Comparison of ENCODE assay signal across 28 cellular contexts in the genomic region with DNA sequence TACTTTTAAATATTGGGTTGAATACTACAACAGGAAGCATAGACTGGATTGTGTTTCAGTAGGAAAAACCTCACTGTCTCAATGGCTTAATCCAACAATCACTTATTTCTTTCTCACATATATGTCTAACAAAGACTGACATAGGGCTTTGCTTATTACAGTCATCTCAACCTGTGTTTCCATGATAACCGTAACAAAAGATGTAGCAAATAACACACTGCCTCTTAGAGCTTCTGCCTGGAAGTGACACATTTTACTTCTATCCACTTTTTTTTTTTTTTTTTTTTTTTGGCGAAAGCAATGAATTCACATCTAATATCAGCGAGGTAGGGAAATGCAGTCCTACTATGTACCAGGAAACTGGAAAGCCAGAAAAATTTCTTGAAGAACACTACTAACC.
DNase-seq lines count a peak whose midpoint lies in the region; ATAC-seq, FAIRE-seq and TF ChIP-seq lines count a peak whose summit lies in the region.
"Had no signal": no experiment of that assay in that cellular context is flagged by ENCODE, and none has a peak within 500 bp of the region (broad histone marks: within the 10 kb centered on the region; RNA-seq: fewer than 3 reads in every experiment).

No MANE protein-coding gene starts in this region.

- H3K27me3 Mint-ChIP-seq in astrocyte (ENCODE audit: low read depth, unreplicated experiment): no peaks in the 10 kb centered on the region
- H3K27me3 Mint-ChIP-seq in CD8-positive, alpha-beta memory T cell: no peaks in the 10 kb centered on the region
- H3K27me3 Mint-ChIP-seq in activated T-helper 2 cell treated with anti-CD3 and anti-CD28 coated beads, Interferon-gamma antibody, Interleukin-2, Interleukin-4, amounts not matched to agents 10 μg/mL and 5 μg/mL and 100 μg/mL, durations not matched to agents 14 hours and 24 hours and 36 hours (ENCODE audit: low read depth): peaks cover 26% of the 10 kb centered on the region
- H3K27me3 Mint-ChIP-seq: T-helper 17 cell had no signal

- H3K9ac ChIP-seq in astrocyte (ENCODE audit: low read length): no peak overlapping the region
- peak overlapping the region; percentile 4 for H3K9ac ChIP-seq in mesenchymal stem cell (ENCODE audit: low read length)

- no peak overlapping the region for H2BK12ac ChIP-seq in mesenchymal stem cell (ENCODE audit: low read length in 2 of 2)

- no peak overlapping the region for H4K91ac ChIP-seq in mesenchymal stem cell (ENCODE audit: low read length)

- no peaks in the 10 kb centered on the region for H3K9me3 Mint-ChIP-seq in astrocyte (ENCODE audit: unreplicated experiment)
- H3K9me3 Mint-ChIP-seq in CD8-positive, alpha-beta memory T cell: no peaks in the 10 kb centered on the region
- H3K9me3 Mint-ChIP-seq in activated T-helper 2 cell treated with anti-CD3 and anti-CD28 coated beads, Interferon-gamma antibody, Interleukin-2, Interleukin-4, amounts not matched to agents 10 μg/mL and 5 μg/mL and 100 μg/mL, durations not matched to agents 14 hours and 24 hours and 36 hours: no peaks in the 10 kb centered on the region

- H3K4me2 ChIP-seq in astrocyte (ENCODE audit: low read length) (no peak overlapping the region), mesenchymal stem cell (ENCODE audit: low read length, poor library complexity, severe bottlenecking) (no peak overlapping the region)
- H3K4me2 ChIP-seq: PC-9 had no signal

- POLR2A ChIA-PET in CD8-positive, alpha-beta memory T cell (lab: Charles Lee): no interaction called here

- H3K36me3 Mint-ChIP-seq in astrocyte (ENCODE audit: low read depth, unreplicated experiment): no peaks in the 10 kb centered on the region
- H3K36me3 Mint-ChIP-seq in CD8-positive, alpha-beta memory T cell: no peaks in the 10 kb centered on the region
- H3K36me3 Mint-ChIP-seq in activated T-helper 2 cell treated with anti-CD3 and anti-CD28 coated beads, Interferon-gamma antibody, Interleukin-2, Interleukin-4, amounts not matched to agents 10 μg/mL and 5 μg/mL and 100 μg/mL, durations not matched to agents 14 hours and 24 hours and 36 hours (ENCODE audit: low read depth): no peaks in the 10 kb centered on the region

- H3K27ac ChIP-seq in astrocyte (ENCODE audit: low read depth, low read length) (peak overlapping the region; percentile 23), mesenchymal stem cell (ENCODE audit: low read length, poor library complexity, severe bottlenecking) (peak overlapping the region; percentile 83)
- no peak overlapping the region for H3K27ac ChIP-seq in CD8-positive, alpha-beta memory T cell (ENCODE audit: low read depth, low read length)
- H3K27ac ChIP-seq: left ventricle myocardium inferior, psoas muscle, SJCRH30, thoracic aorta had no signal

- peak overlapping the region; percentile 93 for H3K27ac Mint-ChIP-seq in astrocyte (ENCODE audit: unreplicated experiment)
- no peak overlapping the region for H3K27ac Mint-ChIP-seq in CD8-positive, alpha-beta memory T cell
- H3K27ac Mint-ChIP-seq in activated T-helper 2 cell treated with anti-CD3 and anti-CD28 coated beads, Interferon-gamma antibody, Interleukin-2, Interleukin-4, amounts not matched to agents 10 μg/mL and 5 μg/mL and 100 μg/mL, durations not matched to agents 14 hours and 24 hours and 36 hours: no peak overlapping the region
- H3K27ac Mint-ChIP-seq: T-helper 17 cell had no signal

- intact Hi-C loops in activated T-helper 2 cell treated with anti-CD3 and anti-CD28 coated beads, Interferon-gamma antibody, Interleukin-2, Interleukin-4, amounts not matched to agents 10 μg/mL and 5 μg/mL and 100 μg/mL, durations not matched to agents 14 hours and 24 hours and 36 hours (cut with micrococcal nuclease): loop anchor here (2.0 to 5.0 kb wide), 2 partner anchors 52 to 109 kb away; no protein-coding TSS in a partner anchor

- H3K4me1 ChIP-seq in astrocyte (ENCODE audit: insufficient read depth, low read length) (peaks cover 49% of the 10 kb centered on the region), mesenchymal stem cell (ENCODE audit: control insufficient read depth, insufficient read depth, low read depth, low read length) (peaks cover 3% of the 10 kb centered on the region)
- peaks cover 1% of the 10 kb centered on the region for H3K4me1 ChIP-seq in CD8-positive, alpha-beta memory T cell (ENCODE audit: insufficient read depth, low read length)
- H3K4me1 ChIP-seq: psoas muscle had no signal

- H3K18ac ChIP-seq in mesenchymal stem cell (ENCODE audit: low read depth in 1 of 2, low read length in 2 of 2): peak overlapping the region in 1 of 2 experiments; percentile 92

- H2BK5ac ChIP-seq in mesenchymal stem cell (ENCODE audit: low read depth, low read length, poor library complexity, severe bottlenecking): no peak overlapping the region

- no peak for FAIRE-seq in astrocyte (lab: Jason Lieb, UNC)
- FAIRE-seq: A204.1, D721Med, GM12878 had no signal

- 86% methylated on average over 1 of the region's 3 CpGs for WGBS in mesenchymal stem cell

- H3K4me1 Mint-ChIP-seq in astrocyte (ENCODE audit: low read depth, unreplicated experiment): peaks cover 71% of the 10 kb centered on the region
- H3K4me1 Mint-ChIP-seq in CD8-positive, alpha-beta memory T cell: peaks cover 3 to 8% (median 5%) of the 10 kb centered on the region in 3 donors
- H3K4me1 Mint-ChIP-seq in activated T-helper 2 cell treated with anti-CD3 and anti-CD28 coated beads, Interferon-gamma antibody, Interleukin-2, Interleukin-4, amounts not matched to agents 10 μg/mL and 5 μg/mL and 100 μg/mL, durations not matched to agents 14 hours and 24 hours and 36 hours (ENCODE audit: low read depth): peaks cover 41% of the 10 kb centered on the region

- H3K23ac ChIP-seq in mesenchymal stem cell (ENCODE audit: low read length in 2 of 2): no peak overlapping the region

- no peak overlapping the region for H3K4me3 Mint-ChIP-seq in astrocyte (ENCODE audit: unreplicated experiment)
- no peak overlapping the region for H3K4me3 Mint-ChIP-seq in CD8-positive, alpha-beta memory T cell
- no peak overlapping the region for H3K4me3 Mint-ChIP-seq in activated T-helper 2 cell treated with anti-CD3 and anti-CD28 coated beads, Interferon-gamma antibody, Interleukin-2, Interleukin-4, amounts not matched to agents 10 μg/mL and 5 μg/mL and 100 μg/mL, durations not matched to agents 14 hours and 24 hours and 36 hours (ENCODE audit: low read depth)
- H3K4me3 Mint-ChIP-seq: T-helper 17 cell had no signal

- H3K27me3 ChIP-seq in astrocyte (ENCODE audit: insufficient read depth, low read length): no peaks in the 10 kb centered on the region
- no peaks in the 10 kb centered on the region for H3K27me3 ChIP-seq in mesenchymal stem cell (ENCODE audit: control insufficient read depth in 1 of 2, insufficient read depth in 1 of 2, low read length in 2 of 2)
- H3K27me3 ChIP-seq in CD8-positive, alpha-beta memory T cell (ENCODE audit: insufficient read depth, low read length, poor library complexity, severe bottlenecking): peaks cover 3% of the 10 kb centered on the region
- H3K27me3 ChIP-seq: SJCRH30 had no signal

- CTCF ChIA-PET in CD8-positive, alpha-beta memory T cell (lab: Charles Lee): no interaction called here

- no peak overlapping the region for H4K8ac ChIP-seq in mesenchymal stem cell (ENCODE audit: low read length)

- no peaks in the 10 kb centered on the region for H3K9me3 ChIP-seq in astrocyte (ENCODE audit: insufficient read depth, low read depth, low read length)
- H3K9me3 ChIP-seq in mesenchymal stem cell (ENCODE audit: control insufficient read depth, low read length): no peaks in the 10 kb centered on the region
- H3K9me3 ChIP-seq in CD8-positive, alpha-beta memory T cell (ENCODE audit: low read length): no peaks in the 10 kb centered on the region
- H3K9me3 ChIP-seq: left ventricle myocardium inferior, psoas muscle, thoracic aorta had no signal

- H3K79me1 ChIP-seq in mesenchymal stem cell (replicated peaks; ENCODE audit: low read length, poor library complexity, severe bottlenecking): no peaks in the 10 kb centered on the region

- ATAC-seq in GM21529 (IDR thresholded peaks at IDR 0.05; ENCODE audit: unreplicated experiment): no peak
- ATAC-seq: GM12878, psoas muscle, T-helper 17 cell had no signal

- no peak overlapping the region for H2BK120ac ChIP-seq in mesenchymal stem cell (ENCODE audit: low read depth, low read length)

- no peaks in the 10 kb centered on the region for H3K79me2 ChIP-seq in astrocyte (ENCODE audit: insufficient read depth, low read length)

- H2AK5ac ChIP-seq in mesenchymal stem cell (ENCODE audit: low read length, severe bottlenecking): no peak overlapping the region

- H4K20me1 ChIP-seq in astrocyte (ENCODE audit: insufficient read depth, low read length): no peaks in the 10 kb centered on the region

- H2AFZ ChIP-seq in astrocyte (ENCODE audit: low read depth, low read length) (no peak overlapping the region), mesenchymal stem cell (ENCODE audit: low read depth, low read length) (no peak overlapping the region)
- H2AFZ ChIP-seq: PC-9 had no signal

- H3K14ac ChIP-seq in mesenchymal stem cell (ENCODE audit: low read length in 2 of 2): no peak overlapping the region

- DNase-seq in NCI-H2081 (lab: John Stamatoyannopoulos, UW) (peak; percentile 8 to 17), NCI-H2081 treated with DMSO at 0.1 percent for 48 hours (lab: John Stamatoyannopoulos, UW) (no peak), M059J (ENCODE audit: low read depth) (peak; percentile 66), astrocyte (ENCODE audit: low read depth) (peak; percentile 30), mesenchymal stem cell (peak; percentile 53)
- DNase-seq in CD8-positive, alpha-beta memory T cell: no peak
- no peak for DNase-seq in activated T-helper 2 cell treated with anti-CD3 and anti-CD28 coated beads, Interferon-gamma antibody, Interleukin-2, Interleukin-4, amounts not matched to agents 10 μg/mL and 5 μg/mL and 100 μg/mL, durations not matched to agents 14 hours and 24 hours and 36 hours (ENCODE audit: low spot score)
- DNase-seq: activated CD8-positive, alpha-beta memory T cell treated with anti-CD3 and anti-CD28 coated beads, Interleukin-2, amount 50 U/mL, for 4 hours; activated gamma-delta T cell; C1 segment of cervical spinal cord; caudate nucleus; GF-D8; head of caudate nucleus; KG1; left ventricle myocardium inferior; NCI-H2107; NCI-H524 treated with DMSO at 0.1 percent for 48 hours; PC-9; psoas muscle; stimulated activated CD4-positive, alpha-beta T cell treated with anti-CD3 and anti-CD28 coated beads, Interleukin-2, amount 100 ng/mL, for 24 hours; stimulated activated naive CD4-positive, alpha-beta T cell; T-helper 17 cell had no signal

- peak overlapping the region; percentile 28 for H2BK15ac ChIP-seq in mesenchymal stem cell (ENCODE audit: low read depth, poor library complexity, severe bottlenecking)

- H3K4ac ChIP-seq in mesenchymal stem cell (ENCODE audit: low read depth in 1 of 2, low read length in 2 of 2): no peak overlapping the region

- H3K4me3 ChIP-seq in astrocyte (ENCODE audit: insufficient read depth, low read depth, low read length): no peak overlapping the region
- no peak overlapping the region for H3K4me3 ChIP-seq in mesenchymal stem cell (ENCODE audit: insufficient read depth in 1 of 2, low read depth in 1 of 2, low read length in 2 of 2)
- H3K4me3 ChIP-seq in CD8-positive, alpha-beta memory T cell (ENCODE audit: low read length): no peak overlapping the region
- H3K4me3 ChIP-seq: GM12878, left ventricle myocardium inferior, PC-9, psoas muscle, SJCRH30, thoracic aorta had no signal

- H3K36me3 ChIP-seq in astrocyte (ENCODE audit: insufficient read depth, low read length) (no peaks in the 10 kb centered on the region), mesenchymal stem cell (ENCODE audit: control insufficient read depth in 1 of 2, insufficient read depth in 2 of 2, low read depth in 1 of 2, low read length in 2 of 2) (no peaks in the 10 kb centered on the region)
- H3K36me3 ChIP-seq in CD8-positive, alpha-beta memory T cell (ENCODE audit: insufficient read depth, low read length): no peaks in the 10 kb centered on the region
- H3K36me3 ChIP-seq: left ventricle myocardium inferior, SJCRH30, thoracic aorta had no signal

- TF ChIP-seq CTCF in astrocyte (IDR thresholded peaks at IDR 0.05; ENCODE audit: insufficient read depth, low read depth, low read length): no peak

Comparison
In these comparisons a context has a peak if more than half of its experiments do, and no peak if none do; other contexts are left out.
1. DNase-seq: peak in NCI-H2081 (2 of 2), M059J (single experiment), astrocyte (single experiment) and mesenchymal stem cell (single experiment); none in NCI-H2081 treated with DMSO at 0.1 percent for 48 hours (single experiment), CD8-positive, alpha-beta memory T cell (0 of 5) and activated T-helper 2 cell treated with anti-CD3 and anti-CD28 coated beads, Interferon-gamma antibody, Interleukin-2, Interleukin-4, amounts not matched to agents 10 μg/mL and 5 μg/mL and 100 μg/mL, durations not matched to agents 14 hours and 24 hours and 36 hours (single experiment).